Comparison of ENCODE assay signal across 38 cellular contexts in the genomic region with DNA sequence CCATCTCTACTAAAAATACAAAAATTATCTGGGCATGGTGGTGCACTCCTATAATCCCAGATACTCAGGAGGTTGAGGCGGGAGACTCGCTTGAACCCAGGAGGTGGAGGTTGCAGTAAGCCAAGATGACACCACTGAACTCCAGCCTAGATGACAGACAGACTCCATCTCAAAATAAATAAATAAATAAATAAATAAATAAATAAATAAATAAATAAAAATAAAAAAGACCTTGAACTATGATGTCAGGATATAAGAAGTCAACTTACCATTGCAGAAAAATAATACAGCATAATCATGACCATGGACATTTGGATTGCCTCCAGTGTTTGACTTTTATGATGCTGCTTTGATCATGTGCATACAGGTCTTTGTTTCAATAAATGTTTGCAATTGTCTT.
"Had no signal": no experiment of that assay in that cellular context is flagged by ENCODE, and none has a peak within 500 bp of the region (broad histone marks: within the 10 kb centered on the region; RNA-seq: fewer than 3 reads in every experiment).

No MANE protein-coding gene starts in this region.

- H3K4me1 ChIP-seq: adrenal gland, ascending aorta, body of pancreas, breast epithelium had no signal

- H3K9me3 ChIP-seq: adrenal gland, ascending aorta, body of pancreas had no signal

- H3K27ac Mint-ChIP-seq: activated naive CD4-positive, alpha-beta T cell treated with anti-CD3 and anti-CD28 coated beads for 36 hours; activated naive CD4-positive, alpha-beta T cell treated with anti-CD3 and anti-CD28 coated beads, Interleukin-2, amount 10 ng/mL, durations not matched to agents 7 days and 5 days; activated naive CD4-positive, alpha-beta T cell treated with anti-CD3 and anti-CD28 coated beads, Interleukin-2, amount 50 U/mL, for 24 hours; activated naive CD4-positive, alpha-beta T cell treated with anti-CD3 and anti-CD28 coated beads, Interleukin-2, amount 50 U/mL, for 72 hours; activated naive CD8-positive, alpha-beta T cell; activated naive CD8-positive, alpha-beta T cell treated with anti-CD3 and anti-CD28 coated beads for 36 hours; activated naive CD8-positive, alpha-beta T cell treated with anti-CD3 and anti-CD28 coated beads, Interleukin-2, amount 10 ng/mL, durations not matched to agents 7 days and 5 days; activated naive CD8-positive, alpha-beta T cell treated with anti-CD3 and anti-CD28 coated beads, Interleukin-2, amount 50 U/mL, for 24 hours; activated T-cell treated with anti-CD3 and anti-CD28 coated beads, Interleukin-2, amount 50 U/mL, for 72 hours; activated T-helper 1 cell treated with anti-CD3 and anti-CD28 coated beads, Interleukin-12 subunit alpha, Interleukin-12 subunit beta, Interleukin-2, Interleukin-4 antibody, amounts not matched to agents 30 ng/mL and 10 ng/mL and 1 ng/mL, durations not matched to agents 14 hours and 24 hours and 36 hours; activated T-helper 17 cell treated with anti-CD3 and anti-CD28 coated beads, Interleukin-2, amount 50 U/mL, for 72 hours; activated T-helper 2 cell treated with anti-CD3 and anti-CD28 coated beads, Interferon-gamma antibody, Interleukin-2, Interleukin-4, amounts not matched to agents 10 μg/mL and 5 μg/mL and 100 μg/mL, durations not matched to agents 14 hours and 24 hours and 36 hours; brain had no signal

- H3K4me3 Mint-ChIP-seq: activated naive CD4-positive, alpha-beta T cell treated with anti-CD3 and anti-CD28 coated beads for 36 hours; activated naive CD4-positive, alpha-beta T cell treated with anti-CD3 and anti-CD28 coated beads, Interleukin-2, amount 10 ng/mL, durations not matched to agents 7 days and 5 days; activated naive CD4-positive, alpha-beta T cell treated with anti-CD3 and anti-CD28 coated beads, Interleukin-2, amount 50 U/mL, for 24 hours; activated naive CD8-positive, alpha-beta T cell; activated naive CD8-positive, alpha-beta T cell treated with anti-CD3 and anti-CD28 coated beads for 36 hours; activated naive CD8-positive, alpha-beta T cell treated with anti-CD3 and anti-CD28 coated beads, Interleukin-2, amount 10 ng/mL, durations not matched to agents 7 days and 5 days; activated naive CD8-positive, alpha-beta T cell treated with anti-CD3 and anti-CD28 coated beads, Interleukin-2, amount 50 U/mL, for 24 hours; activated T-cell treated with anti-CD3 and anti-CD28 coated beads, Interleukin-2, amount 50 U/mL, for 4 hours; activated T-cell treated with anti-CD3 and anti-CD28 coated beads, Interleukin-2, amount 50 U/mL, for 72 hours; activated T-helper 1 cell treated with anti-CD3 and anti-CD28 coated beads, Interleukin-12 subunit alpha, Interleukin-12 subunit beta, Interleukin-2, Interleukin-4 antibody, amounts not matched to agents 30 ng/mL and 10 ng/mL and 1 ng/mL, durations not matched to agents 14 hours and 24 hours and 36 hours; activated T-helper 17 cell treated with anti-CD3 and anti-CD28 coated beads, Interleukin-2, amount 50 U/mL, for 72 hours; brain; central memory CD8-positive, alpha-beta T cell had no signal

- DNase-seq: activated effector memory CD4-positive, alpha-beta T cell treated with anti-CD3 and anti-CD28 coated beads, Interleukin-2, amount 50 U/mL, for 16 hours; activated effector memory CD4-positive, alpha-beta T cell treated with Interleukin-2 at 50 U/mL for 16 hours; activated gamma-delta T cell; activated gamma-delta T cell treated with Interleukin-2 at 50 U/mL for 16 hours; activated naive CD4-positive, alpha-beta T cell; activated naive CD4-positive, alpha-beta T cell treated with anti-CD3 and anti-CD28 coated beads for 36 hours; activated naive CD4-positive, alpha-beta T cell treated with anti-CD3 and anti-CD28 coated beads, Interleukin-2, amount 10 ng/mL, durations not matched to agents 7 days and 5 days; activated naive CD4-positive, alpha-beta T cell treated with anti-CD3 and anti-CD28 coated beads, Interleukin-2, amount 50 U/mL, for 16 hours; activated naive CD4-positive, alpha-beta T cell treated with Interleukin-2 at 50 U/mL for 16 hours; activated naive CD8-positive, alpha-beta T cell treated with anti-CD3 and anti-CD28 coated beads for 36 hours; activated naive CD8-positive, alpha-beta T cell treated with anti-CD3 and anti-CD28 coated beads, Interleukin-2, amount 10 ng/mL, durations not matched to agents 7 days and 5 days; activated naive CD8-positive, alpha-beta T cell treated with anti-CD3 and anti-CD28 coated beads, Interleukin-2, amount 50 U/mL, for 24 hours; activated T-cell treated with anti-CD3 and anti-CD28 coated beads, Interleukin-2, amount 50 U/mL, for 4 hours; activated T-cell treated with anti-CD3 and anti-CD28 coated beads, Interleukin-2, amount 50 U/mL, for 48 hours; activated T-cell treated with anti-CD3 and anti-CD28 coated beads, Interleukin-2, amount 50 U/mL, for 72 hours; adrenal gland; amniotic stem cell; amygdala; anterior cingulate cortex; aorta; body of pancreas; brain microvascular endothelial cell; caudate nucleus; central memory CD4-positive, alpha-beta T cell; cerebellar nuclear complex had no signal

- H3K27me3 Mint-ChIP-seq: activated naive CD4-positive, alpha-beta T cell treated with anti-CD3 and anti-CD28 coated beads, Interleukin-2, amount 10 ng/mL, durations not matched to agents 7 days and 5 days; activated naive CD4-positive, alpha-beta T cell treated with anti-CD3 and anti-CD28 coated beads, Interleukin-2, amount 50 U/mL, for 24 hours; activated naive CD8-positive, alpha-beta T cell; activated naive CD8-positive, alpha-beta T cell treated with anti-CD3 and anti-CD28 coated beads for 36 hours; activated naive CD8-positive, alpha-beta T cell treated with anti-CD3 and anti-CD28 coated beads, Interleukin-2, amount 10 ng/mL, durations not matched to agents 7 days and 5 days; activated naive CD8-positive, alpha-beta T cell treated with anti-CD3 and anti-CD28 coated beads, Interleukin-2, amount 50 U/mL, for 24 hours; activated T-helper 17 cell treated with anti-CD3 and anti-CD28 coated beads, Interleukin-2, amount 50 U/mL, for 72 hours; brain; central memory CD8-positive, alpha-beta T cell had no signal

- H3K36me3 ChIP-seq: adrenal gland, ascending aorta, brain microvascular endothelial cell, breast epithelium, cardiac muscle cell had no signal

- H3K36me3 Mint-ChIP-seq: activated naive CD4-positive, alpha-beta T cell treated with anti-CD3 and anti-CD28 coated beads, Interleukin-2, amount 10 ng/mL, durations not matched to agents 7 days and 5 days; activated naive CD4-positive, alpha-beta T cell treated with anti-CD3 and anti-CD28 coated beads, Interleukin-2, amount 50 U/mL, for 24 hours; activated naive CD8-positive, alpha-beta T cell; activated naive CD8-positive, alpha-beta T cell treated with anti-CD3 and anti-CD28 coated beads for 36 hours; activated naive CD8-positive, alpha-beta T cell treated with anti-CD3 and anti-CD28 coated beads, Interleukin-2, amount 10 ng/mL, durations not matched to agents 7 days and 5 days; brain had no signal

- H3K4me1 Mint-ChIP-seq: activated naive CD4-positive, alpha-beta T cell treated with anti-CD3 and anti-CD28 coated beads, Interleukin-2, amount 10 ng/mL, durations not matched to agents 7 days and 5 days; activated naive CD4-positive, alpha-beta T cell treated with anti-CD3 and anti-CD28 coated beads, Interleukin-2, amount 50 U/mL, for 24 hours; activated naive CD8-positive, alpha-beta T cell treated with anti-CD3 and anti-CD28 coated beads for 36 hours; activated naive CD8-positive, alpha-beta T cell treated with anti-CD3 and anti-CD28 coated beads, Interleukin-2, amount 10 ng/mL, durations not matched to agents 7 days and 5 days; activated naive CD8-positive, alpha-beta T cell treated with anti-CD3 and anti-CD28 coated beads, Interleukin-2, amount 50 U/mL, for 24 hours; activated T-helper 17 cell treated with anti-CD3 and anti-CD28 coated beads, Interleukin-2, amount 50 U/mL, for 72 hours; brain; central memory CD8-positive, alpha-beta T cell had no signal

- H3K27ac ChIP-seq: adrenal gland, ascending aorta, body of pancreas, brain microvascular endothelial cell, breast epithelium, cardiac muscle cell had no signal

- FAIRE-seq: astrocyte, colon had no signal

- H3K4me3 ChIP-seq: adrenal gland, ascending aorta, body of pancreas, breast epithelium, cardiac muscle cell had no signal

- ATAC-seq: activated naive CD4-positive, alpha-beta T cell treated with anti-CD3 and anti-CD28 coated beads, Interleukin-2, amount 50 U/mL, for 72 hours; activated naive CD8-positive, alpha-beta T cell treated with anti-CD3 and anti-CD28 coated beads, Interleukin-2, amount 50 U/mL, for 24 hours; activated T-cell treated with anti-CD3 and anti-CD28 coated beads, Interleukin-2, amount 50 U/mL, for 4 hours; activated T-cell treated with anti-CD3 and anti-CD28 coated beads, Interleukin-2, amount 50 U/mL, for 72 hours; activated T-helper 17 cell treated with anti-CD3 and anti-CD28 coated beads, Interleukin-2, amount 50 U/mL, for 72 hours; body of pancreas had no signal
